In the genomic region with DNA sequence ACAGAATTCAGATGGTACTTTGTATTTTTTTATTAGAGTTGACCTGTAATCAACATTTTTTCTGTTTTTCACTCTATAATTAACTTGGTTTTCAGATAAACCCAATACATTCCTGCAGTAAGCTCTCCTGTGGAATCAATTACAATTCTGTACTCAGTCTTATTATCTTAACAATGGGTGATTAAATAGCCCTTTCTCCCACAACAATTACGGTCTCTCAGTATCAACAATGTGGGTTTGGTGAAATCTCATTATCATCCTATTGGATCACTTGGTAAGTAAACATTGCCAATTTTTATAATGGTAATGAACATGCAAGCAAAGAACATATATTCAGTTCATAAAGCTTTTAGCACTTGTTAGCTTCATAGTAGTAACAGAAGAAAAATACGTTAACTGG, we compare ENCODE assay signal across 25 cellular contexts.
"Had no signal": no experiment of that assay in that cellular context is flagged by ENCODE, and none has a peak within 500 bp of the region (broad histone marks: within the 10 kb centered on the region; RNA-seq: fewer than 3 reads in every experiment).

No MANE protein-coding gene starts in this region.

- H3K36me3 Mint-ChIP-seq: activated naive CD8-positive, alpha-beta T cell; brain had no signal

- H3K27me3 Mint-ChIP-seq: activated naive CD8-positive, alpha-beta T cell; brain; central memory CD8-positive, alpha-beta T cell had no signal

- H3K27me3 ChIP-seq: SJSA1 had no signal

- H3K4me3 ChIP-seq: SJSA1 had no signal

- H3K4me2 ChIP-seq: KMS-11 had no signal

- H3K4me1 Mint-ChIP-seq: brain; central memory CD8-positive, alpha-beta T cell had no signal

- H3K4me3 Mint-ChIP-seq: activated CD8-positive, alpha-beta T cell treated with anti-CD3 and anti-CD28 coated beads, Interleukin-2, amount 10 ng/mL, durations not matched to agents 7 days and 5 days; activated naive CD8-positive, alpha-beta T cell; activated T-helper 1 cell treated with anti-CD3 and anti-CD28 coated beads, Interleukin-12 subunit alpha, Interleukin-12 subunit beta, Interleukin-2, Interleukin-4 antibody, amounts not matched to agents 30 ng/mL and 10 ng/mL and 1 ng/mL, durations not matched to agents 14 hours and 24 hours and 36 hours; brain; central memory CD8-positive, alpha-beta T cell had no signal

- H3K27ac ChIP-seq: KMS-11, SJSA1 had no signal

- H3K4me1 ChIP-seq: SJSA1 had no signal

- H3K27ac Mint-ChIP-seq: activated CD8-positive, alpha-beta T cell treated with anti-CD3 and anti-CD28 coated beads, Interleukin-2, amount 10 ng/mL, durations not matched to agents 7 days and 5 days; activated naive CD8-positive, alpha-beta T cell; activated T-helper 1 cell treated with anti-CD3 and anti-CD28 coated beads, Interleukin-12 subunit alpha, Interleukin-12 subunit beta, Interleukin-2, Interleukin-4 antibody, amounts not matched to agents 30 ng/mL and 10 ng/mL and 1 ng/mL, durations not matched to agents 14 hours and 24 hours and 36 hours; brain had no signal

- H3K36me3 ChIP-seq: SJSA1 had no signal

- H3K9me3 ChIP-seq: SJSA1 had no signal

- H3K9me3 Mint-ChIP-seq: activated T-helper 1 cell treated with anti-CD3 and anti-CD28 coated beads, Interleukin-12 subunit alpha, Interleukin-12 subunit beta, Interleukin-2, Interleukin-4 antibody, amounts not matched to agents 30 ng/mL and 10 ng/mL and 1 ng/mL, durations not matched to agents 14 hours and 24 hours and 36 hours; central memory CD8-positive, alpha-beta T cell had no signal

- DNase-seq: activated CD4-positive, alpha-beta T cell treated with anti-CD3 and anti-CD28 coated beads for 48 hours; activated CD4-positive, alpha-beta T cell treated with anti-CD3 and anti-CD28 coated beads, Interleukin-2, amount 50 U/mL, for 4 hours; activated CD4-positive, CD25-positive, alpha-beta regulatory T cell treated with anti-CD3 and anti-CD28 coated beads, Interleukin-2, amount 50 U/mL, for 72 hours; activated CD8-positive, alpha-beta memory T cell treated with anti-CD3 and anti-CD28 coated beads, Interleukin-2, amount 50 U/mL, for 48 hours; activated CD8-positive, alpha-beta T cell treated with anti-CD3 and anti-CD28 coated beads, Interleukin-2, amount 10 ng/mL, durations not matched to agents 7 days and 5 days; activated effector memory CD4-positive, alpha-beta T cell treated with Interleukin-2 at 50 U/mL for 16 hours; activated naive CD4-positive, alpha-beta T cell treated with Interleukin-2 at 50 U/mL for 16 hours; activated T-cell treated with anti-CD3 and anti-CD28 coated beads, Interleukin-2, amount 50 U/mL, for 1 hour; amygdala; NCI-H1092; NCI-H1417; NCI-H1930; NCI-H2171 treated with DMSO at 0.1 percent for 48 hours; NCI-H226; NCI-H526; NCI-H82; PC-3; SHP77; SW 1271 had no signal

- H3K9ac ChIP-seq: KMS-11 had no signal
